In the genomic region with DNA sequence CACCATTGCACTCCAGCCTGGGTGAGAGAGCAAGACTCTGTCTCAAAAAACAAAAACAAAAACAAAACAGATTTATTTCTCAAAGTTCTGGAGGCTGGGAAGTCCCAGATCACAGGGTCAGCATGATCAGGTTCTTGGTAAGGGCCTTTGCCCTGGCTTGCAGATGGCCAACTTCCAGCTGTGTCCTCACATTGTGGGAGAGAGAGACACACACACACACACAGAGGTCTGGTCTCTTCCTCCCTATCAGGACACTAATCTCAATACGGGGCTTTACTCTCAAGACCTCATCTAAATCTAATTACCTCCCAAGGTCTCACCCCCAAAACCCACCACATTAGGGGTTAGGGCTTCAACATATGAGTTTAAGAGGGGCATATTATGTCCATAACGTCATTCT, we compare ENCODE assay signal across 28 cellular contexts.
"Had no signal": no experiment of that assay in that cellular context is flagged by ENCODE, and none has a peak within 500 bp of the region (broad histone marks: within the 10 kb centered on the region; RNA-seq: fewer than 3 reads in every experiment).

No MANE protein-coding gene starts in this region.

- H3K4me1 ChIP-seq: ascending aorta, body of pancreas had no signal

- H3K4me3 ChIP-seq: ascending aorta, body of pancreas had no signal

- DNase-seq: activated CD4-positive, alpha-beta T cell treated with anti-CD3 and anti-CD28 coated beads for 1 hour; activated CD4-positive, alpha-beta T cell treated with anti-CD3 and anti-CD28 coated beads, Interleukin-2, amount 10 ng/mL, durations not matched to agents 24 days and 14 days; activated CD8-positive, alpha-beta memory T cell treated with anti-CD3 and anti-CD28 coated beads, Interleukin-2, amount 10 ng/mL, durations not matched to agents 7 days and 5 days; activated effector memory CD4-positive, alpha-beta T cell treated with Interleukin-2 at 50 U/mL for 16 hours; activated naive CD4-positive, alpha-beta T cell; activated T-cell treated with anti-CD3 and anti-CD28 coated beads, Interleukin-2, amount 50 U/mL, for 24 hours; amniotic stem cell; body of pancreas; KG1; NCI-H1092; NCI-H1417; NCI-H1930; NCI-H2171; NCI-H2227 treated with DMSO at 0.1 percent for 48 hours; NCI-H446 treated with DMSO at 0.1 percent for 48 hours; NCI-H524 treated with DMSO at 0.1 percent for 48 hours; NCI-H748 treated with DMSO at 0.1 percent for 48 hours; OCI-M1; SHP77; T-helper 17 cell; T-helper 9 cell had no signal

- H3K36me3 ChIP-seq: ascending aorta had no signal

- H3K27me3 Mint-ChIP-seq: activated CD4-positive, alpha-beta T cell treated with anti-CD3 and anti-CD28 coated beads, Interleukin-2, amount 10 ng/mL, durations not matched to agents 24 days and 14 days; activated CD8-positive, alpha-beta memory T cell treated with anti-CD3 and anti-CD28 coated beads, Interleukin-2, amount 10 ng/mL, durations not matched to agents 7 days and 5 days; activated naive CD8-positive, alpha-beta T cell treated with anti-CD3 and anti-CD28 coated beads, Interleukin-2, amount 50 U/mL, for 24 hours; activated T-cell treated with anti-CD3 and anti-CD28 coated beads, Interleukin-2, amount 50 U/mL, for 24 hours; central memory CD8-positive, alpha-beta T cell; T-helper 17 cell had no signal

- H3K4me1 Mint-ChIP-seq: activated CD4-positive, alpha-beta T cell treated with anti-CD3 and anti-CD28 coated beads, Interleukin-2, amount 10 ng/mL, durations not matched to agents 24 days and 14 days; central memory CD8-positive, alpha-beta T cell; T-helper 17 cell; WTC11 had no signal

- H3K9me3 Mint-ChIP-seq: activated CD4-positive, alpha-beta T cell treated with anti-CD3 and anti-CD28 coated beads, Interleukin-2, amount 10 ng/mL, durations not matched to agents 24 days and 14 days; activated naive CD4-positive, alpha-beta T cell treated with anti-CD3 and anti-CD28 coated beads, Interleukin-2, amount 50 U/mL, for 72 hours; activated naive CD8-positive, alpha-beta T cell treated with anti-CD3 and anti-CD28 coated beads, Interleukin-2, amount 50 U/mL, for 24 hours; activated T-cell treated with anti-CD3 and anti-CD28 coated beads, Interleukin-2, amount 50 U/mL, for 24 hours; activated T-helper 1 cell treated with anti-CD3 and anti-CD28 coated beads, Interleukin-12 subunit alpha, Interleukin-12 subunit beta, Interleukin-2, Interleukin-4 antibody, amounts not matched to agents 30 ng/mL and 10 ng/mL and 1 ng/mL, durations not matched to agents 14 hours and 24 hours and 36 hours; central memory CD8-positive, alpha-beta T cell; WTC11 had no signal

- H3K27ac Mint-ChIP-seq: activated CD4-positive, alpha-beta T cell treated with anti-CD3 and anti-CD28 coated beads, Interleukin-2, amount 10 ng/mL, durations not matched to agents 24 days and 14 days; activated CD8-positive, alpha-beta memory T cell treated with anti-CD3 and anti-CD28 coated beads, Interleukin-2, amount 10 ng/mL, durations not matched to agents 7 days and 5 days; activated naive CD4-positive, alpha-beta T cell treated with anti-CD3 and anti-CD28 coated beads, Interleukin-2, amount 50 U/mL, for 72 hours; activated naive CD8-positive, alpha-beta T cell treated with anti-CD3 and anti-CD28 coated beads, Interleukin-2, amount 50 U/mL, for 24 hours; activated T-cell treated with anti-CD3 and anti-CD28 coated beads, Interleukin-2, amount 50 U/mL, for 24 hours; activated T-helper 1 cell treated with anti-CD3 and anti-CD28 coated beads, Interleukin-12 subunit alpha, Interleukin-12 subunit beta, Interleukin-2, Interleukin-4 antibody, amounts not matched to agents 30 ng/mL and 10 ng/mL and 1 ng/mL, durations not matched to agents 14 hours and 24 hours and 36 hours; T-helper 17 cell had no signal

- H3K36me3 Mint-ChIP-seq: activated CD8-positive, alpha-beta memory T cell treated with anti-CD3 and anti-CD28 coated beads, Interleukin-2, amount 10 ng/mL, durations not matched to agents 7 days and 5 days; activated naive CD4-positive, alpha-beta T cell treated with anti-CD3 and anti-CD28 coated beads, Interleukin-2, amount 50 U/mL, for 72 hours; WTC11 had no signal

- ATAC-seq: activated CD8-positive, alpha-beta memory T cell treated with anti-CD3 and anti-CD28 coated beads, Interleukin-2, amount 10 ng/mL, durations not matched to agents 7 days and 5 days; activated naive CD8-positive, alpha-beta T cell treated with anti-CD3 and anti-CD28 coated beads, Interleukin-2, amount 50 U/mL, for 24 hours; body of pancreas; T-helper 17 cell; WTC11 had no signal

- H3K9me3 ChIP-seq: ascending aorta, body of pancreas had no signal

- H3K4me3 Mint-ChIP-seq: activated CD4-positive, alpha-beta T cell treated with anti-CD3 and anti-CD28 coated beads, Interleukin-2, amount 10 ng/mL, durations not matched to agents 24 days and 14 days; activated CD8-positive, alpha-beta memory T cell treated with anti-CD3 and anti-CD28 coated beads, Interleukin-2, amount 10 ng/mL, durations not matched to agents 7 days and 5 days; activated naive CD8-positive, alpha-beta T cell treated with anti-CD3 and anti-CD28 coated beads, Interleukin-2, amount 50 U/mL, for 24 hours; activated T-cell treated with anti-CD3 and anti-CD28 coated beads, Interleukin-2, amount 50 U/mL, for 24 hours; activated T-helper 1 cell treated with anti-CD3 and anti-CD28 coated beads, Interleukin-12 subunit alpha, Interleukin-12 subunit beta, Interleukin-2, Interleukin-4 antibody, amounts not matched to agents 30 ng/mL and 10 ng/mL and 1 ng/mL, durations not matched to agents 14 hours and 24 hours and 36 hours; central memory CD8-positive, alpha-beta T cell; T-helper 17 cell; WTC11 had no signal

- FAIRE-seq: RCC 7860 had no signal

- H3K27me3 ChIP-seq: ascending aorta, body of pancreas had no signal

- H3K27ac ChIP-seq: ascending aorta, body of pancreas had no signal
